Comparison of ENCODE assay signal across 8 cellular contexts in the genomic region with DNA sequence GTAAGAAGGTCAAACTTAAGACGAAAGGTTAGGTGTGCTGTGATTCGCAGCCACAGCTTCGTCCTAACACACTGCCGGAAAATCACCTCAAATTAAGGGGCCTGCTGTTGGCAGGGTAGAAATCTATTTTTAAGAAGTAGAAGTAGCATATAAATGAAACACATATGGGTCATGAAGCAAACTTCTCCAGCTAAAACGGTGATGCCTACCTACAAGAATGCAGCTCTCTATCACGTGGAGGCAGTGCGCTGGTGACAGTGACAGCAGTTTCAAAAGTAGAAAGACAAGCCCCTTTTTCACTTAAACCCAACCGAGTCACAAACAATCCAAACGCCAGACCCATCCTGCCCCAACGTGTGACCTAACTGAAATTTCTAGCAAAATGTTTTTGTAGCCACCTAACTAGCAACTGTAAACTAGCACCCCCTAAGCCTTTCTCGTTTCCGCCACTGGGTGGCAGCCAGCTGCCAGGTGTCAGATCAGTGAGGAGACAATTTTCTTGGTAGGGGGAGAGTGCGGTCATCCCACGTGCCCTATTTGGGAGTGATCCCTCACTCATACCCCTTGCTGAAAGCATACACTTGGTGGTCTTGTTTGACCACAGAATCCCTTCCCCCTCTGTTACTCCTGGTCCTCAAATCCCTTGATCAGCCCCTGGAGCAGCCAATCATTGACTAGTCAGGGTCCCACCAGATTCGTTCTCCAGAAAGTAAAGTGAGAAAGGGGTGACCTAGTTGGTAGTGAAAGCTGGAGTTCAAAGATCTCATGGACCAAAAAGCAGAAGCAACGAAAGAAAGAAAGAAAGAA.
DNase-seq lines count a peak whose midpoint lies in the region; ATAC-seq and TF ChIP-seq lines count a peak whose summit lies in the region.

No MANE protein-coding gene starts in this region.

- TF ChIP-seq CTCF in kidney epithelial cell (IDR thresholded peaks at IDR 0.05; ENCODE audit: insufficient read depth, low read length, poor library complexity, severe bottlenecking) = peak; percentile 95

- peak; percentile 82 for DNase-seq in COR-L47 (lab: John Stamatoyannopoulos, UW)
- DNase-seq in NCI-H1436 treated with DMSO at 0.1 percent for 48 hours (lab: John Stamatoyannopoulos, UW) = peak; percentile 2
- DNase-seq in UCSD-AML1 (lab: John Stamatoyannopoulos, UW; ENCODE audit: unreplicated experiment) = peak; percentile 47
- DNase-seq in cerebellum (ENCODE audit: low spot score) = peak; percentile 57
- no peak for DNase-seq in kidney epithelial cell (ENCODE audit: low read depth)
- DNase-seq in stimulated activated CD4-positive, alpha-beta T cell treated with anti-CD3 and anti-CD28 coated beads, Interleukin-2, amount 100 ng/mL, for 4 hours (ENCODE audit: low read depth) = peak; percentile 3

- ATAC-seq in GM21786 (IDR thresholded peaks at IDR 0.05; ENCODE audit: unreplicated experiment) (peak; percentile 71), GM19395 (IDR thresholded peaks at IDR 0.05; ENCODE audit: unreplicated experiment) (no peak)

- H3K36me3 ChIP-seq in kidney epithelial cell (ENCODE audit: control insufficient read depth, insufficient read depth, low read length) = no peaks in the 10 kb centered on the region

- no peak overlapping the region for H3K4me3 ChIP-seq in kidney epithelial cell (ENCODE audit: low read depth, low read length)

- no peaks in the 10 kb centered on the region for H3K27me3 ChIP-seq in kidney epithelial cell (ENCODE audit: control insufficient read depth, insufficient read depth, low read length)
